In genomic region chr2:74876081-74876886, GRCh38 we compare ENCODE assay signal across 8 cellular contexts. TPM values are rescaled to one million over a fixed set of nuclear protein-coding genes. Genes with fewer than 3 reads are reported as not detected.
A peak's percentile ranks its signal among the peaks of the same experiment; 100 is the strongest.
DNase-seq lines count a peak whose midpoint lies in the region; ATAC-seq, FAIRE-seq and TF ChIP-seq lines count a peak whose summit lies in the region.

No MANE protein-coding gene starts in this region.

- H3K4me1 ChIP-seq in ACC112 (ENCODE audit: control insufficient read depth, insufficient read depth, low read length, unreplicated experiment), result peaks cover 45% of the 10 kb centered on the region
- H3K4me1 ChIP-seq in esophagus squamous epithelium, result peaks cover 0 to 20% (median 11%) of the 10 kb centered on the region in 3 donors
- H3K4me1 ChIP-seq in transverse colon, result peaks cover 3 to 17% (median 6%) of the 10 kb centered on the region in 4 donors

- H3K9me3 Mint-ChIP-seq in natural killer cell, result no peaks in the 10 kb centered on the region

- H3K36me3 ChIP-seq in ACC112 (ENCODE audit: insufficient read depth, low read length) (peaks cover 30% of the 10 kb centered on the region; the same call in 1 of the 2 replicates), esophagus squamous epithelium (peaks cover 3 to 94% (median 9%) of the 10 kb centered on the region in 3 donors), transverse colon (peaks cover 0 to 8% (median 0%) of the 10 kb centered on the region in 4 donors)

- in situ Hi-C loops in transverse colon (cut with MboI; ENCODE audit: low pct_ligation_motif_present in 1 of 4, low pct_unique_long_range_greater_than_20kb in 1 of 4, low sequenced_read_pairs in 3 of 4), result loop anchor here (5.0 to 10.0 kb wide), 3 partner anchors 159 to 174 kb away; no protein-coding TSS in a partner anchor

- intact Hi-C loops in esophagus squamous epithelium (cut with DNase I), result loop anchor here (5.0 kb wide), 1 partner anchor 164 kb away; no protein-coding TSS in a partner anchor
- intact Hi-C loops in natural killer cell (cut with micrococcal nuclease), result loop anchor here (1.0 to 2.0 kb wide), 4 partner anchors 40 to 393 kb away; partner anchors contain the start of genes CCDC142 and TTC31
- intact Hi-C loops in transverse colon (cut with DNase I; ENCODE audit: low total_unique reads), result loop anchor here (1.0 kb wide), 1 partner anchor 162 kb away; no protein-coding TSS in a partner anchor

- TF ChIP-seq POLR2A in GM12891 (IDR thresholded peaks at IDR 0.05; ENCODE audit: low read depth, low read length) (no peak), esophagus squamous epithelium (IDR thresholded peaks at IDR 0.05) (no peak), transverse colon (IDR thresholded peaks at IDR 0.05) (no peak)

- ATAC-seq in HG03432 (IDR thresholded peaks at IDR 0.05; ENCODE audit: unreplicated experiment), result peak; percentile 84
- peak; percentile 71 to 85 (median 73) for ATAC-seq in natural killer cell

- WGBS in esophagus squamous epithelium, 2 donors, result 55 to 60% methylated on average over 12 to 13 of the region's 13 CpGs
- 53 to 85% methylated on average over 3 to 13 of the region's 13 CpGs for WGBS in transverse colon (ENCODE audit: low coverage in 1 of 2), 2 donors

- no peaks in the 10 kb centered on the region for H3K9me3 ChIP-seq in esophagus squamous epithelium
- H3K9me3 ChIP-seq in transverse colon, result no peaks in the 10 kb centered on the region

- DNase-seq in GM12891 (ENCODE audit: insufficient read length, low spot score) (peak; percentile 59), NCI-H82 treated with DMSO at 0.1 percent for 48 hours (lab: John Stamatoyannopoulos, UW; ENCODE audit: unreplicated experiment) (peak; percentile 37), activated T-cell treated with anti-CD3 and anti-CD28 coated beads for 48 hours (ENCODE audit: low read depth) (peak; percentile 8), esophagus squamous epithelium (lab: John Stamatoyannopoulos, UW) (no peak), natural killer cell (no peak), transverse colon (no peak)

- H3K27me3 Mint-ChIP-seq in natural killer cell (ENCODE audit: low read depth in 2 of 2), result no peaks in the 10 kb centered on the region

- TF ChIP-seq EP300 in transverse colon (IDR thresholded peaks at IDR 0.05; ENCODE audit: low read depth), result no peak

- peak; percentile 51 for FAIRE-seq in GM12891 (lab: Jason Lieb, UNC)

- no peaks in the 10 kb centered on the region for H3K36me3 Mint-ChIP-seq in natural killer cell

- no peak overlapping the region for H3K27ac Mint-ChIP-seq in natural killer cell

- H3K4me3 Mint-ChIP-seq in natural killer cell, result no peak overlapping the region

- TF ChIP-seq CTCF in esophagus squamous epithelium (IDR thresholded peaks at IDR 0.05) (peak; percentile 68 to 80 (median 72)), natural killer cell (IDR thresholded peaks at IDR 0.05) (peak; percentile 70), transverse colon (IDR thresholded peaks at IDR 0.05) (peak; percentile 64 to 75 (median 68))

- H2AFZ ChIP-seq in ACC112 (ENCODE audit: low read length, unreplicated experiment), result no peak overlapping the region

- no peak overlapping the region for H3K4me3 ChIP-seq in ACC112 (ENCODE audit: low read depth, low read length)
- no peak overlapping the region for H3K4me3 ChIP-seq in esophagus squamous epithelium
- no peak overlapping the region for H3K4me3 ChIP-seq in transverse colon

- H3K79me2 ChIP-seq in ACC112 (ENCODE audit: control insufficient read depth, insufficient read depth, low read length, unreplicated experiment), result peaks cover 5% of the 10 kb centered on the region

- H3K27me3 ChIP-seq in ACC112 (ENCODE audit: insufficient read depth, low read length) (no peaks in the 10 kb centered on the region), esophagus squamous epithelium (no peaks in the 10 kb centered on the region), transverse colon (no peaks in the 10 kb centered on the region)

- H3K27ac ChIP-seq in ACC112 (ENCODE audit: low read depth, low read length), result peak overlapping the region; percentile 77
- H3K27ac ChIP-seq in esophagus squamous epithelium, result peak overlapping the region in 2 of 4 donors; percentile 44 to 75
- H3K27ac ChIP-seq in transverse colon, result peak overlapping the region; percentile 47 to 54 (median 48)

- no peaks in the 10 kb centered on the region for H3K4me1 Mint-ChIP-seq in natural killer cell

TF ChIP-seq in GM12891, 5 proteins besides CTCF, POLR2A, EP300 and RAD21:
- TF ChIP-seq POLR2AphosphoS5 (IDR thresholded peaks at IDR 0.05; ENCODE audit: low read depth, low read length) (no peak), TAF1 (IDR thresholded peaks at IDR 0.05; ENCODE audit: low read depth, low read length) (no peak), SPI1 (IDR thresholded peaks at IDR 0.05; ENCODE audit: low read depth, low read length) (no peak)

RNA-seq across cellular contexts. Expression of gene HK2, which starts 42.4 kb away (rescaled TPM):
- 35.6 TPM for polyA plus RNA-seq in GM12891 (2012; ENCODE audit: low read depth, missing spikeins)
- 10 to 100 TPM; 11.2 to 45.4 (median 25.1) TPM for total RNA-seq in esophagus squamous epithelium
- 1 to 10 TPM; 1.6 to 9.4 (median 3.5) TPM for total RNA-seq in natural killer cell
- 100 to 1,000 TPM; 104 to 175 (median 131) TPM for total RNA-seq in transverse colon

Comparison
In these comparisons a context has a peak if more than half of its experiments do, and no peak if none do; other contexts are left out.
1. DNase-seq: peak in GM12891 (single experiment), NCI-H82 treated with DMSO at 0.1 percent for 48 hours (single experiment) and activated T-cell treated with anti-CD3 and anti-CD28 coated beads for 48 hours (single experiment); none in esophagus squamous epithelium (single experiment), natural killer cell (single experiment) and transverse colon (single experiment).
2. Peak in every context shown above with its lines, with median percentiles within 50 percentile points of each other: CTCF ChIP-seq.